Comparison of ENCODE assay signal across 1 cellular context in the genomic region with DNA sequence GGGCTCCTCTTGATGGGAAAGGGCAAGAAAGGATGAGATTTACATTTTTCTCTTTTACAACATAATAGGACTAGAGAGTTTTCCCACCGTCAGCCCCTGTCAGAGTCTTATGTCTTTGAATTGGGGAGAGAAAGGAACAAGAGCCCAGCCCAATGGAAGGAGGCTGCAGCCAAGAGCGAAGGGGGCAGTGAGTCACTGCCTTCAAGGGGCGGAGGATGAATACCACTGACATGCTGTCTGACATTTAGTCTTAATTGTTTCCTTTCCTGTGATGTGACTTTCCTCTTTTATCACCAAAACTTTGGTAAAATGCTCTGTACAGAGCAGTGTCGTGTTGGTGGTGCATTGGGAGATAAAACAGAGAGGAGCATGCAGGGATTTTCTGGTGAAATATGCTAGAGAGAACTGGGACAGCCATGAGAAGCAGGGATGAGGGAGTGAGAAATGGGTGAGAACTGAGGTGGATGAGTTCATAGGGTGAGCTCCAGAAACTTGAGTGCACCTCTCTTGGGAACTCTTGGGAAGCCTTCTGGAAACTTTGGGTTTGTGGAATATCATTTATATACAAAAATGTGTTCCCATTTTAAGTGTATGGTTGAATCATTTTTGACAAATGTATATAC.
TF ChIP-seq lines count a peak whose summit lies in the region.

No MANE protein-coding gene starts in this region.

TF ChIP-seq in GM23338, 12 proteins besides CTCF, POLR2A, EP300 and RAD21 (continued from another document):
- TF ChIP-seq, protein P1, sequence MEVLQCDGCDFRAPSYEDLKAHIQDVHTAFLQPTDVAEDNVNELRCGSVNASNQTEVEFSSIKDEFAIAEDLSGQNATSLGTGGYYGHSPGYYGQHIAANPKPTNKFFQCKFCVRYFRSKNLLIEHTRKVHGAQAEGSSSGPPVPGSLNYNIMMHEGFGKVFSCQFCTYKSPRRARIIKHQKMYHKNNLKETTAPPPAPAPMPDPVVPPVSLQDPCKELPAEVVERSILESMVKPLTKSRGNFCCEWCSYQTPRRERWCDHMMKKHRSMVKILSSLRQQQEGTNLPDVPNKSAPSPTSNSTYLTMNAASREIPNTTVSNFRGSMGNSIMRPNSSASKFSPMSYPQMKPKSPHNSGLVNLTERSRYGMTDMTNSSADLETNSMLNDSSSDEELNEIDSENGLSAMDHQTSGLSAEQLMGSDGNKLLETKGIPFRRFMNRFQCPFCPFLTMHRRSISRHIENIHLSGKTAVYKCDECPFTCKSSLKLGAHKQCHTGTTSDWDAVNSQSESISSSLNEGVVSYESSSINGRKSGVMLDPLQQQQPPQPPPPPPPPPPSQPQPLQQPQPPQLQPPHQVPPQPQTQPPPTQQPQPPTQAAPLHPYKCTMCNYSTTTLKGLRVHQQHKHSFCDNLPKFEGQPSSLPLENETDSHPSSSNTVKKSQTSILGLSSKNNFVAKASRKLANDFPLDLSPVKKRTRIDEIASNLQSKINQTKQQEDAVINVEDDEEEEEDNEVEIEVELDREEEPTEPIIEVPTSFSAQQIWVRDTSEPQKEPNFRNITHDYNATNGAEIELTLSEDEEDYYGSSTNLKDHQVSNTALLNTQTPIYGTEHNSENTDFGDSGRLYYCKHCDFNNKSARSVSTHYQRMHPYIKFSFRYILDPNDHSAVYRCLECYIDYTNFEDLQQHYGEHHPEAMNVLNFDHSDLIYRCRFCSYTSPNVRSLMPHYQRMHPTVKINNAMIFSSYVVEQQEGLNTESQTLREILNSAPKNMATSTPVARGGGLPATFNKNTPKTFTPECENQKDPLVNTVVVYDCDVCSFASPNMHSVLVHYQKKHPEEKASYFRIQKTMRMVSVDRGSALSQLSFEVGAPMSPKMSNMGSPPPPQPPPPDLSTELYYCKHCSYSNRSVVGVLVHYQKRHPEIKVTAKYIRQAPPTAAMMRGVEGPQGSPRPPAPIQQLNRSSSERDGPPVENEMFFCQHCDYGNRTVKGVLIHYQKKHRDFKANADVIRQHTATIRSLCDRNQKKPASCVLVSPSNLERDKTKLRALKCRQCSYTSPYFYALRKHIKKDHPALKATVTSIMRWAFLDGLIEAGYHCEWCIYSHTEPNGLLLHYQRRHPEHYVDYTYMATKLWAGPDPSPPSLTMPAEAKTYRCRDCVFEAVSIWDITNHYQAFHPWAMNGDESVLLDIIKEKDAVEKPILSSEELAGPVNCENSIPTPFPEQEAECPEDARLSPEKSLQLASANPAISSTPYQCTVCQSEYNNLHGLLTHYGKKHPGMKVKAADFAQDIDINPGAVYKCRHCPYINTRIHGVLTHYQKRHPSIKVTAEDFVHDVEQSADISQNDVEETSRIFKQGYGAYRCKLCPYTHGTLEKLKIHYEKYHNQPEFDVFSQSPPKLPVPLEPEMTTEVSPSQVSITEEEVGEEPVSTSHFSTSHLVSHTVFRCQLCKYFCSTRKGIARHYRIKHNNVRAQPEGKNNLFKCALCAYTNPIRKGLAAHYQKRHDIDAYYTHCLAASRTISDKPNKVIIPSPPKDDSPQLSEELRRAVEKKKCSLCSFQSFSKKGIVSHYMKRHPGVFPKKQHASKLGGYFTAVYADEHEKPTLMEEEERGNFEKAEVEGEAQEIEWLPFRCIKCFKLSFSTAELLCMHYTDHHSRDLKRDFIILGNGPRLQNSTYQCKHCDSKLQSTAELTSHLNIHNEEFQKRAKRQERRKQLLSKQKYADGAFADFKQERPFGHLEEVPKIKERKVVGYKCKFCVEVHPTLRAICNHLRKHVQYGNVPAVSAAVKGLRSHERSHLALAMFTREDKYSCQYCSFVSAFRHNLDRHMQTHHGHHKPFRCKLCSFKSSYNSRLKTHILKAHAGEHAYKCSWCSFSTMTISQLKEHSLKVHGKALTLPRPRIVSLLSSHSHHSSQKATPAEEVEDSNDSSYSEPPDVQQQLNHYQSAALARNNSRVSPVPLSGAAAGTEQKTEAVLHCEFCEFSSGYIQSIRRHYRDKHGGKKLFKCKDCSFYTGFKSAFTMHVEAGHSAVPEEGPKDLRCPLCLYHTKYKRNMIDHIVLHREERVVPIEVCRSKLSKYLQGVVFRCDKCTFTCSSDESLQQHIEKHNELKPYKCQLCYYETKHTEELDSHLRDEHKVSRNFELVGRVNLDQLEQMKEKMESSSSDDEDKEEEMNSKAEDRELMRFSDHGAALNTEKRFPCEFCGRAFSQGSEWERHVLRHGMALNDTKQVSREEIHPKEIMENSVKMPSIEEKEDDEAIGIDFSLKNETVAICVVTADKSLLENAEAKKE (CRISPR knock-in tag; IDR thresholded peaks at IDR 0.05): no peak
- TF ChIP-seq CREB1 (CRISPR knock-in tag; IDR thresholded peaks at IDR 0.05; ENCODE audit: low read depth) (no peak), STAT1 (IDR thresholded peaks at IDR 0.05; ENCODE audit: unreplicated experiment) (no peak), EZH2 (IDR thresholded peaks at IDR 0.05; ENCODE audit: low read depth, unreplicated experiment) (no peak), JUNB (IDR thresholded peaks at IDR 0.05; ENCODE audit: unreplicated experiment) (no peak)
